Comparison of ENCODE assay signal across 15 cellular contexts in the genomic region with DNA sequence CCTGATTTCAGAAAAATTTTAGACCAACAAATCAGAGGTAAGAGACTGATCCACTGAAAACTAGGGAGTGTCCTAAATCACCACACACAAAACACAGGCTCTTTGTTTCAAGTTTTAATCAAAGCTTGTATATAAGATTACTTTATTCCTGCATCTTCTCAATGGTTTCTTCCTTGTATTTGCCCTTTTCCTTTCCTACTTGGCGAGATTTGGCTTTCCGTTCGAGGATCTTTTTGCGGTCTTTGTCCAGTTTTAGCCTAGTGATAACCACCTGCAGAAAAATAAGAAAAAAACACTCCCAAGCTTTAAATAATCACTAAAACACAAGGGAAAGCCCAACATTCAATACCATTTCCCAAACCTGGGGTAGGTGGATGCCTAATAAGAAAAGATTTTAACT. TPM values are rescaled to one million over a fixed set of nuclear protein-coding genes. Genes with fewer than 3 reads are reported as not detected.
A peak's percentile ranks its signal among the peaks of the same experiment; 100 is the strongest.
DNase-seq lines count a peak whose midpoint lies in the region; ATAC-seq, FAIRE-seq and TF ChIP-seq lines count a peak whose summit lies in the region.
"Had no signal": no experiment of that assay in that cellular context is flagged by ENCODE, and none has a peak within 500 bp of the region (broad histone marks: within the 10 kb centered on the region; RNA-seq: fewer than 3 reads in every experiment).

No MANE protein-coding gene starts in this region.

- H3K4me3 ChIP-seq in OCI-LY1 (ENCODE audit: low read depth, low read length, poor library complexity, severe bottlenecking) (no peak overlapping the region), pancreas (no peak overlapping the region)

- TF ChIP-seq CTCF in OCI-LY1 (IDR thresholded peaks at IDR 0.05; ENCODE audit: low read length) = no peak
- TF ChIP-seq CTCF in pancreas (IDR thresholded peaks at IDR 0.05) = no peak

- peaks cover 41% of the 10 kb centered on the region for H3K4me1 Mint-ChIP-seq in activated CD4-positive, alpha-beta T cell treated with anti-CD3 and anti-CD28 coated beads, Interleukin-2, amount 10 ng/mL, durations not matched to agents 24 days and 14 days
- peaks cover 40% of the 10 kb centered on the region for H3K4me1 Mint-ChIP-seq in central memory CD8-positive, alpha-beta T cell

- DNase-seq in activated CD4-positive, alpha-beta T cell treated with anti-CD3 and anti-CD28 coated beads, Interleukin-2, amount 10 ng/mL, durations not matched to agents 24 days and 14 days = no peak
- no peak for DNase-seq in activated CD4-positive, alpha-beta T cell treated with anti-CD3 and anti-CD28 coated beads for 48 hours
- DNase-seq in central memory CD8-positive, alpha-beta T cell (ENCODE audit: low spot score in 2 of 2) = no peak
- DNase-seq in pancreas = no peak
- DNase-seq in hippocampal formation (lab: John Stamatoyannopoulos, UW) = no peak
- DNase-seq: dorsolateral prefrontal cortex; head of caudate nucleus; NCI-H526 treated with DMSO at 0.1 percent for 48 hours; stimulated activated CD4-positive, alpha-beta T cell treated with anti-CD3 and anti-CD28 coated beads, Interleukin-2, amount 100 ng/mL, for 24 hours; substantia nigra had no signal

- peaks cover 18% of the 10 kb centered on the region for H3F3A ChIP-seq in OCI-LY1 (ENCODE audit: insufficient read depth, low read length)

- H3K9me2 ChIP-seq in OCI-LY1 (ENCODE audit: low read depth, low read length) = no peaks in the 10 kb centered on the region

- peaks cover 51% of the 10 kb centered on the region for H3K4me1 ChIP-seq in OCI-LY1 (ENCODE audit: insufficient read depth, low read length, severe bottlenecking)
- peaks cover 31 to 41% (median 36%) of the 10 kb centered on the region in 3 donors for H3K4me1 ChIP-seq in pancreas

- H3K9me3 ChIP-seq in OCI-LY1 (ENCODE audit: low read length) (no peaks in the 10 kb centered on the region), pancreas (no peaks in the 10 kb centered on the region)

- peaks cover 15% of the 10 kb centered on the region for H3K79me2 ChIP-seq in OCI-LY1 (ENCODE audit: insufficient read depth, low read length)

- H3K36me3 Mint-ChIP-seq in activated CD4-positive, alpha-beta T cell treated with anti-CD3 and anti-CD28 coated beads, Interleukin-2, amount 10 ng/mL, durations not matched to agents 24 days and 14 days (ENCODE audit: low read depth) = peaks cover 65% of the 10 kb centered on the region
- H3K36me3 Mint-ChIP-seq in central memory CD8-positive, alpha-beta T cell (ENCODE audit: insufficient read depth) = peaks cover 60% of the 10 kb centered on the region

- H3K27ac ChIP-seq in OCI-LY1 (ENCODE audit: low read depth, low read length, poor library complexity, severe bottlenecking) = peak overlapping the region; percentile 69
- peak overlapping the region in 3 of 4 donors; percentile 78 to 83 (median 83) for H3K27ac ChIP-seq in pancreas

- H3K27ac Mint-ChIP-seq in activated CD4-positive, alpha-beta T cell treated with anti-CD3 and anti-CD28 coated beads, Interleukin-2, amount 10 ng/mL, durations not matched to agents 24 days and 14 days = peak overlapping the region; percentile 79
- H3K27ac Mint-ChIP-seq in central memory CD8-positive, alpha-beta T cell (ENCODE audit: low read depth) = no peak overlapping the region

- ATAC-seq in central memory CD8-positive, alpha-beta T cell (replicated peaks; ENCODE audit: extremely low read depth, poor library complexity, severe bottlenecking) = no peak
- ATAC-seq in pancreas (no peak), GM21367 (IDR thresholded peaks at IDR 0.05; ENCODE audit: unreplicated experiment) (no peak), GM21515 (IDR thresholded peaks at IDR 0.05; ENCODE audit: unreplicated experiment) (no peak)

- H3K27me3 ChIP-seq in OCI-LY1 (ENCODE audit: insufficient read depth, low read length) = no peaks in the 10 kb centered on the region
- no peaks in the 10 kb centered on the region for H3K27me3 ChIP-seq in pancreas
- H3K27me3 ChIP-seq: dorsolateral prefrontal cortex had no signal

- H3K36me3 ChIP-seq in OCI-LY1 (ENCODE audit: insufficient read depth, low read length) (peaks cover 63% of the 10 kb centered on the region), pancreas (peaks cover 2 to 46% (median 21%) of the 10 kb centered on the region in 3 donors)

- FAIRE-seq in pancreas (lab: Jason Lieb, UNC) = no peak
- FAIRE-seq: H54 had no signal

- intact Hi-C loops in activated CD4-positive, alpha-beta T cell treated with anti-CD3 and anti-CD28 coated beads, Interleukin-2, amount 10 ng/mL, durations not matched to agents 24 days and 14 days (cut with micrococcal nuclease) = no loop called here
- intact Hi-C loops in pancreas (cut with DNase I) = no loop called here

- peak overlapping the region; percentile 96; the same call in 1 of the 2 replicates for H3K4me2 ChIP-seq in OCI-LY1 (ENCODE audit: low read length)

- H3K9me3 Mint-ChIP-seq in activated CD4-positive, alpha-beta T cell treated with anti-CD3 and anti-CD28 coated beads, Interleukin-2, amount 10 ng/mL, durations not matched to agents 24 days and 14 days = no peaks in the 10 kb centered on the region
- no peaks in the 10 kb centered on the region for H3K9me3 Mint-ChIP-seq in central memory CD8-positive, alpha-beta T cell

- peak overlapping the region; percentile 80 for H3K4me3 Mint-ChIP-seq in activated CD4-positive, alpha-beta T cell treated with anti-CD3 and anti-CD28 coated beads, Interleukin-2, amount 10 ng/mL, durations not matched to agents 24 days and 14 days
- peak overlapping the region; percentile 80 for H3K4me3 Mint-ChIP-seq in central memory CD8-positive, alpha-beta T cell

- H3K9ac ChIP-seq in OCI-LY1 (ENCODE audit: low read length) = no peak overlapping the region

- WGBS in pancreas, 2 donors = 83 to 91% methylated on average over 4 of the region's 4 CpGs

- H2AFZ ChIP-seq in OCI-LY1 (ENCODE audit: low read length) = no peak overlapping the region

- H3K27me3 Mint-ChIP-seq in activated CD4-positive, alpha-beta T cell treated with anti-CD3 and anti-CD28 coated beads, Interleukin-2, amount 10 ng/mL, durations not matched to agents 24 days and 14 days = no peaks in the 10 kb centered on the region
- H3K27me3 Mint-ChIP-seq in central memory CD8-positive, alpha-beta T cell = no peaks in the 10 kb centered on the region

- H4K20me1 ChIP-seq in OCI-LY1 (ENCODE audit: insufficient read depth, low read length) = no peaks in the 10 kb centered on the region

RNA-seq across cellular contexts. Expression of gene RPL26, which starts 5.6 kb away (rescaled TPM):
- 2,460 and 2,469 TPM in 2 replicates for total RNA-seq in activated CD4-positive, alpha-beta T cell treated with anti-CD3 and anti-CD28 coated beads, Interleukin-2, amount 10 ng/mL, durations not matched to agents 24 days and 14 days
- 1,000 to 10,000 TPM in 3 of 6 donors, 100 to 1,000 TPM in 3; 608 to 1,143 (median 994) TPM for total RNA-seq in pancreas
- 1,000 to 10,000 TPM; 1,120 to 1,890 TPM for polyA plus RNA-seq in pancreas

RNA-seq across cellular contexts. Expression of gene RNF222, which starts 20.2 kb away (rescaled TPM):
- not detected in 2 replicates for total RNA-seq in activated CD4-positive, alpha-beta T cell treated with anti-CD3 and anti-CD28 coated beads, Interleukin-2, amount 10 ng/mL, durations not matched to agents 24 days and 14 days
- total RNA-seq in pancreas = not detected
- polyA plus RNA-seq in pancreas = not detected

RNA-seq across cellular contexts. Expression of gene ODF4, which starts 37.8 kb away (rescaled TPM):
- not detected in 2 replicates for total RNA-seq in activated CD4-positive, alpha-beta T cell treated with anti-CD3 and anti-CD28 coated beads, Interleukin-2, amount 10 ng/mL, durations not matched to agents 24 days and 14 days
- total RNA-seq in pancreas = not detected
- not detected for polyA plus RNA-seq in pancreas
- total RNA-seq: dorsolateral prefrontal cortex, G401 had no signal

RNA-seq across cellular contexts. Expression of gene NDEL1, which starts 58.3 kb away (rescaled TPM):
- total RNA-seq in activated CD4-positive, alpha-beta T cell treated with anti-CD3 and anti-CD28 coated beads, Interleukin-2, amount 10 ng/mL, durations not matched to agents 24 days and 14 days = 72.8 and 74.3 TPM in 2 replicates
- 10 to 100 TPM; 19.2 to 28.8 (median 21.1) TPM for total RNA-seq in pancreas
- 10 to 100 TPM; 14.4 to 21.8 TPM for polyA plus RNA-seq in pancreas
